Comparison of ENCODE assay signal across 9 cellular contexts in the genomic region with DNA sequence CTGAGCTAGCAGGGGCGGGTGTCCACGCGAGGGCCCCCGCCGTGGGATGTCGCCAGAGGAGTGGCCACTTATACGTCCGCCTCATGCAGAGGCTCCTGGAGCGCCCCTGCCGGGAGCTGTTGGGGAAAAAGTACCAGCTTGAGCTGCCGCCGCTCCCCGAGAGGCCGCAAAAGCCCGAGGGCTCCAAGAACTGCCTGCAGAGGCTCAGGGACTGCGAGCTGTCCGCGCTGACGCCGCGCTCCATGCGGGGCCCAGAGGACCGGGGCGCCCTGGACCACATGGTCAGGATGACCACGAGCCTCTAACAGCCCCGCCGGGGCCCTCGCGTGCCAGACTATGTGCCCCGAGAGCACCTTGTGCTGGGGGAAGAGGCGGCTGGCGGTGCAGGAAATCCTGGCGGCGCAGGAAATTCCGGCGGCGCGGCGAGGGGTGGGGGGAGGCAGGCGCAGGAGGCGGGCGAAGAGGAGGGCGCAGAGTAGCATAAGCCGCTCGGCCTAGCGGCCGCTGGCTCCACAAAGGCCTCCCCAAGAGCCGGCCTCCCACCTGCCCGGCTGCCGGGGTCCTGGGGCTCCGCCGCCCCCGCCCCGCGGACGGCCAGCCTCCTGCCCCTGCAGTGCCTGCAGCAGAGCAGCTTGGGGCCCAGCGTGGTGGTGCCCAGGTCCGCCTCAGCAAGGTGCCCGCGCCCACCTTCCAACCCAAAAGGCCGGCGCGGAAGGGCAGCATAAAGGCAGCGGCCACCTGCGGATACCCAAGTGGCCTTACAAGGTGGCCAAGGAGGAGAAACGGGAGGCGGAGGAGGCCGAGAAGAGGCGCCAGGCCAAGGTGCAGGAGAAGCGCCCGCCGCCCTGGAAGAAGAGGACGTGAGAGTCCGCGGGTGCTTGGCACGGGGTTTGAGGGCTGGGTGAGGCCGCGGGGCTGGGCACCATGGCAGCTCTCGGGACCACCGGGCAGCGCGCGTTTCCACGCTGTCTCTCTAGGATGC. TPM values are rescaled to one million over a fixed set of nuclear protein-coding genes. Genes with fewer than 3 reads are reported as not detected.
A peak's percentile ranks its signal among the peaks of the same experiment; 100 is the strongest.
DNase-seq lines count a peak whose midpoint lies in the region; ATAC-seq and TF ChIP-seq lines count a peak whose summit lies in the region.
"Had no signal": no experiment of that assay in that cellular context is flagged by ENCODE, and none has a peak within 500 bp of the region (broad histone marks: within the 10 kb centered on the region; RNA-seq: fewer than 3 reads in every experiment).

No MANE protein-coding gene starts in this region.

- 5% methylated on average over 84 of the region's 84 CpGs for WGBS in right cardiac atrium

- peak; percentile 49 for TF ChIP-seq CTCF in AG04450 (IDR thresholded peaks at IDR 0.05; ENCODE audit: low read depth, low read length)

- H3K27me3 ChIP-seq in AG04450 (ENCODE audit: control insufficient read depth, insufficient read depth, low read length) (no peaks in the 10 kb centered on the region), right cardiac atrium (ENCODE audit: control insufficient read depth, insufficient read depth) (no peaks in the 10 kb centered on the region)

- intact Hi-C loops in right cardiac atrium (cut with DNase I), result no loop called here

- POLR2A ChIA-PET in AG04450 (lab: Yijun Ruan, JAX), result interaction anchor here (0.6 to 0.8 kb wide), 2 partner anchors 26 to 137 kb away, joined by 3 to 4 read pairs; no protein-coding TSS in a partner anchor

- ATAC-seq in GM19023 (IDR thresholded peaks at IDR 0.05; ENCODE audit: unreplicated experiment), result peak; percentile 73
- ATAC-seq in HG03432 (IDR thresholded peaks at IDR 0.05; ENCODE audit: unreplicated experiment), result peak; percentile 76
- ATAC-seq in SK-N-SH treated with all-trans-retinoic acid at 6 μM for 48 hours, result peak; percentile 97
- ATAC-seq in right cardiac atrium, result peak; percentile 96

- H3K9me3 ChIP-seq in AG04450 (ENCODE audit: control insufficient read depth, insufficient read depth, low read length) (peaks cover 10% of the 10 kb centered on the region; the same call in 1 of the 2 replicates), right cardiac atrium (ENCODE audit: control insufficient read depth, low read length) (no peaks in the 10 kb centered on the region)

- H3K4me1 ChIP-seq in right cardiac atrium (ENCODE audit: control insufficient read depth, insufficient read depth, low read length), result no peaks in the 10 kb centered on the region

- CTCF ChIA-PET in AG04450 (lab: Charles Lee), result interaction anchor here (1.0 to 2.2 kb wide), 5 partner anchors 14 to 203 kb away, joined by 3 to 6 read pairs (median 5); no protein-coding TSS in a partner anchor

- DNase-seq in AG04450 (ENCODE audit: low read depth, low spot score) (peak; percentile 16), amniotic epithelial cell (ENCODE audit: low read depth) (peak; percentile 64), right cardiac atrium (peak; percentile 75 to 91 (median 89)), NCI-H510A (lab: John Stamatoyannopoulos, UW) (no peak)
- DNase-seq in stimulated activated CD4-positive, alpha-beta T cell treated with anti-CD3 and anti-CD28 coated beads, Interleukin-12 subunit alpha, Interleukin-12 subunit beta, amount 100 ng/mL, for 4 hours, result peak; percentile 70

- H3K4me3 ChIP-seq in AG04450 (ENCODE audit: low read depth, low read length) (peak overlapping the region; percentile 74), right cardiac atrium (ENCODE audit: low read length) (peak overlapping the region; percentile 65)

- H3K27ac ChIP-seq in AG04450 (ENCODE audit: low read depth, low read length) (peak overlapping the region; percentile 70), right cardiac atrium (ENCODE audit: low read length) (peak overlapping the region; percentile 67)

TF ChIP-seq in SK-N-SH treated with all-trans-retinoic acid at 6 μM for 48 hours, 23 proteins besides CTCF, POLR2A, EP300 and RAD21:
- TF ChIP-seq ZFP3 (CRISPR knock-in tag; IDR thresholded peaks at IDR 0.05) (0 out of 2 replicates have a peak, but pooled peaks have one; percentile 25), ZNF565 (CRISPR knock-in tag; conservative IDR thresholded peaks at IDR 0.05; ENCODE audit: low read depth) (no peak)

RNA-seq across cellular contexts. Expression of gene TRIM43B, which starts 42.1 kb away (rescaled TPM):
- not detected in 2 replicates for polyA plus RNA-seq in AG04450 (2011; rRNA removed)
- polyA minus RNA-seq in AG04450 (2011; rRNA and poly(A)+ RNA removed), result not detected in 2 replicates
- not detected for total RNA-seq in right cardiac atrium
- not detected for polyA plus RNA-seq in right cardiac atrium
- total RNA-seq: H1 had no signal
- polyA plus RNA-seq: H1 had no signal
